11 cellular contexts compared by ENCODE assay signal in genomic region chr15:85440451-85440850, GRCh38.
DNase-seq lines count a peak whose midpoint lies in the region; ATAC-seq and TF ChIP-seq lines count a peak whose summit lies in the region.
"Had no signal": no experiment of that assay in that cellular context is flagged by ENCODE, and none has a peak within 500 bp of the region (broad histone marks: within the 10 kb centered on the region; RNA-seq: fewer than 3 reads in every experiment).

No MANE protein-coding gene starts in this region.

- TF ChIP-seq CTCF in left lung (IDR thresholded peaks at IDR 0.05): no peak

- H3K27me3 ChIP-seq in left lung: no peaks in the 10 kb centered on the region

- no peak for DNase-seq in left lung
- no peak for DNase-seq in AG20443 (ENCODE audit: low spot score)
- no peak for DNase-seq in DMS153 (lab: John Stamatoyannopoulos, UW)
- DNase-seq: DMS 273 treated with DMSO at 0.1 percent for 48 hours; NCI-H1417; NK-92 treated with Interleukin-12 subunit alpha and Interleukin-12 subunit beta, amount 100 ng/mL, for 24 hours had no signal

- H3K36me3 ChIP-seq in left lung: no peaks in the 10 kb centered on the region

- intact Hi-C loops in left lung (cut with DNase I): no loop called here

- H3K9me3 ChIP-seq in left lung: no peaks in the 10 kb centered on the region

- H3K4me3 ChIP-seq in left lung: no peak overlapping the region

- ATAC-seq in GM18502 (IDR thresholded peaks at IDR 0.05; ENCODE audit: poor library complexity, unreplicated experiment): peak; percentile 49
- ATAC-seq in GM19395 (IDR thresholded peaks at IDR 0.05; ENCODE audit: unreplicated experiment): peak; percentile 63
- ATAC-seq in HG03442 (IDR thresholded peaks at IDR 0.05; ENCODE audit: unreplicated experiment): peak; percentile 38
- ATAC-seq in left lung: peak; percentile 9
- ATAC-seq in HG03139 (IDR thresholded peaks at IDR 0.05; ENCODE audit: unreplicated experiment): no peak
- ATAC-seq: sciatic nerve had no signal

- H3K4me1 ChIP-seq in left lung: peaks cover 14 to 20% of the 10 kb centered on the region in 2 donors

- H3K27ac ChIP-seq in left lung: no peak overlapping the region
